Comparison of ENCODE assay signal across 8 cellular contexts in the genomic region with DNA sequence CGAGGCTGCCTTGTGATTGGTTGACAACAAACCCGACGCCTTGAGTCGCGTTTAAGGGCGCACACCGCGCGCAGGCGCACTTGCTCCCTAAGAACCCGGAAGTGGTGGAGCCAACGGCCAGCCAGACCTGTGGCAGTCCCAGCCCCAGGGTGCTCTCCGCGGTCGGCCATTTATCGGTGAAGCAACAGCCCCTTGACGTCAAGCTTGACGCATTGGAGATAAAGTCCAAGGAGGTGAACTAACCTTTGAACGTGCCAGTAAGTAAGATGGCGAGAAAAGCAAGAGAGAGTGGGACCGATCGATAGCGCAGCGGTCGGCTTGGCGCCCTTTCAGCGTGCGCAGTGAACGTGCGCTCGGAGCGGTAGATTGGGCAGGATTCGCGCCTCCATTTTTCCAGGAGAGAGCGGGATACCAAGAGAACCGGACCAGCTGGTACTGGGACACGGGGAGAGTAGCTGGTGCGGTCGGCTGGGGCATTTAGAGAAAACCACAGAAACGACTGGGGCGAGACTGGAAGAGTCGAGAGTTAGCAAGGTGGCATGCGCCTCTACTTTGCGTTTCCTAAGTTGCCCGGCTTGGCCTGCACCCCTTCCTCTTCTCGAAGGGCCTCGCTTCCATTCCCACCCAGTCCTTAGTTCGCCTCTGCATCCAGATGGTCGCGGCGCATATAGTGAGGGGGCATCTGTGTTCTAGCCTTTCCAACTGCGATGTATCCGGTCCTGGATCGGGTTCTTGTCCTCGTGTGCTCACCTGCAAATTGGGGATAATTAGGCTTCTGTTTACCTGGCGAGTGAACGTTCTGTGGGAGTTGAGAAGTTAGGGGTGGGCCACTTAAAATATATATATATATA. TPM values are rescaled to one million over a fixed set of nuclear protein-coding genes. Genes with fewer than 3 reads are reported as not detected.
DNase-seq lines count a peak whose midpoint lies in the region; ATAC-seq and TF ChIP-seq lines count a peak whose summit lies in the region.

Gene CSTF1 (plus strand): TSS at position 364 of the 851 bp plus-strand sequence. CDS start 2,908 bp downstream, outside the sequence.

- no peak within 1 kb of the TSS for H3K27ac Mint-ChIP-seq in activated naive CD4-positive, alpha-beta T cell treated with anti-CD3 and anti-CD28 coated beads, Interleukin-2, amount 50 U/mL, for 72 hours

- WGBS in thymus = under 1% methylated on average over 57 of the region's 57 CpGs

- H3K27ac ChIP-seq in osteoblast (ENCODE audit: low read depth, low read length) = peak within 1 kb of the TSS; percentile 79
- H3K27ac ChIP-seq in thymus (ENCODE audit: low read depth) = peak within 1 kb of the TSS; percentile 89

- no peaks in the 10 kb centered on the region for H3K9me3 ChIP-seq in osteoblast (ENCODE audit: low read depth, low read length)
- no peaks in the 10 kb centered on the region for H3K9me3 ChIP-seq in thymus (ENCODE audit: control insufficient read depth)

- peaks cover 18% of the 10 kb centered on the region for H3K4me1 ChIP-seq in osteoblast (ENCODE audit: insufficient read depth, low read length)
- peaks cover 16% of the 10 kb centered on the region for H3K4me1 ChIP-seq in thymus (ENCODE audit: control insufficient read depth, insufficient read depth, low read length)

- H3K9me3 Mint-ChIP-seq in activated naive CD4-positive, alpha-beta T cell treated with anti-CD3 and anti-CD28 coated beads, Interleukin-2, amount 50 U/mL, for 72 hours = no peaks in the 10 kb centered on the region

- ATAC-seq in HG02610 (IDR thresholded peaks at IDR 0.05; ENCODE audit: unreplicated experiment) = peak; percentile 96
- ATAC-seq in activated naive CD4-positive, alpha-beta T cell treated with anti-CD3 and anti-CD28 coated beads, Interleukin-2, amount 50 U/mL, for 72 hours = peak; percentile 95 to 96

- TF ChIP-seq CTCF in GM06990 (IDR thresholded peaks at IDR 0.05; ENCODE audit: insufficient read depth, low read length, poor library complexity, severe bottlenecking) = no peak
- no peak for TF ChIP-seq CTCF in osteoblast (IDR thresholded peaks at IDR 0.05; ENCODE audit: extremely low read depth, low read depth, low read length)

- DNase-seq in GM06990 (ENCODE audit: extremely low read depth, insufficient read length) (peak; percentile 99), NCI-H1092 treated with DMSO at 0.1 percent for 48 hours (lab: John Stamatoyannopoulos, UW) (peak; percentile 97), SKM-1 (lab: John Stamatoyannopoulos, UW; ENCODE audit: unreplicated experiment) (peak; percentile 96), glomerular visceral epithelial cell (ENCODE audit: extremely low spot score) (peak; percentile 100), osteoblast (ENCODE audit: insufficient read length, low spot score, missing footprints) (peak; percentile 99)
- DNase-seq in activated naive CD4-positive, alpha-beta T cell treated with anti-CD3 and anti-CD28 coated beads, Interleukin-2, amount 50 U/mL, for 72 hours (ENCODE audit: low spot score in 2 of 2) = peak; percentile 98 to 100

- no peaks in the 10 kb centered on the region for H3K27me3 ChIP-seq in GM06990 (replicated peaks; ENCODE audit: control insufficient read depth, insufficient read depth, low read length)
- no peaks in the 10 kb centered on the region for H3K27me3 ChIP-seq in osteoblast (ENCODE audit: insufficient read depth, low read length)
- no peaks in the 10 kb centered on the region for H3K27me3 ChIP-seq in thymus (ENCODE audit: control insufficient read depth, insufficient read depth)

- peaks cover 73% of the 10 kb centered on the region for H3K79me2 ChIP-seq in osteoblast (ENCODE audit: insufficient read depth, low read length)

- H2AFZ ChIP-seq in osteoblast (ENCODE audit: low read length) = peak within 1 kb of the TSS; percentile 92

- peak within 1 kb of the TSS; percentile 92 for H3K4me2 ChIP-seq in osteoblast (ENCODE audit: insufficient read depth, low read length)

- H3K4me3 ChIP-seq in GM06990 (replicated peaks; ENCODE audit: low read depth, low read length) (peak within 1 kb of the TSS; percentile 87), osteoblast (ENCODE audit: insufficient read depth, low read length) (peak within 1 kb of the TSS; percentile 95), thymus (ENCODE audit: low read length) (peak within 1 kb of the TSS; percentile 77)

- H3K36me3 Mint-ChIP-seq in activated naive CD4-positive, alpha-beta T cell treated with anti-CD3 and anti-CD28 coated beads, Interleukin-2, amount 50 U/mL, for 72 hours = peaks cover 18 to 38% of the 10 kb centered on the region in 2 donors

- peaks cover 11% of the 10 kb centered on the region for H3K36me3 ChIP-seq in GM06990 (ENCODE audit: control insufficient read depth, insufficient read depth, low read length)
- H3K36me3 ChIP-seq in osteoblast (ENCODE audit: insufficient read depth, low read length) = peaks cover 44% of the 10 kb centered on the region
- H3K36me3 ChIP-seq in thymus (ENCODE audit: control insufficient read depth, insufficient read depth) = peaks cover 19% of the 10 kb centered on the region

- H4K20me1 ChIP-seq in osteoblast (ENCODE audit: insufficient read depth, low read length) = no peaks in the 10 kb centered on the region

RNA-seq across cellular contexts. Expression of gene CSTF1, which starts in this region (rescaled TPM):
- total RNA-seq in activated naive CD4-positive, alpha-beta T cell treated with anti-CD3 and anti-CD28 coated beads, Interleukin-2, amount 50 U/mL, for 72 hours = 10 to 100 TPM; 68.5 to 88.7 TPM
- 25.0 and 26.8 TPM in 2 replicates for total RNA-seq in osteoblast
- 16.0 TPM for polyA plus RNA-seq in thymus

Comparison
In these comparisons a context has a peak if more than half of its experiments do, and no peak if none do; other contexts are left out.
1. Peak in every context shown above with its lines: DNase-seq, ATAC-seq, H3K4me3 ChIP-seq and H3K27ac ChIP-seq.